ENCODE assay signal across 34 cellular contexts in the genomic region with DNA sequence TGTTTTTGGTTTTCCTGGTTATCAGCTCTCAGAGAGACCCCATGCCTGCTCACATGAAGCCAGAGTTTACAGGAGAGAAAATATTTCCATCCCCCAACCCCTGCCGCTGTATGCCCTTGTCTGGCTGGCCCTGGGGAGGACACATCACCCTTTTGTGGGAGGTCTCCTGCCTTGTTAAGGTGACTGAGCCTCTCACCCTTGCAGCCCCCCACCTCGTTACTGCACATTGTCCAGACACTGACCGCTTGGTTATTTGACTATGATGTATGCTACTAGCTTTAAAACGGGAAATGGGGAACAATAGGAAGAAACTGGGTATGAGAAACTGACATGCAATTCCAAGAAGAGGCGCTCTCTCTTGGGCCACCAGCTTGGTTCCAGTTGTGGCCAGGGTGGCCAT. TPM values are rescaled to one million over a fixed set of nuclear protein-coding genes. Genes with fewer than 3 reads are reported as not detected.
"Had no signal": no experiment of that assay in that cellular context is flagged by ENCODE, and none has a peak within 500 bp of the region (broad histone marks: within the 10 kb centered on the region; RNA-seq: fewer than 3 reads in every experiment).

No MANE protein-coding gene starts in this region.

- H3K36me3 ChIP-seq: colonic mucosa, esophagus squamous epithelium, gastrocnemius medialis, heart right ventricle, left lung, lower lobe of right lung had no signal

- H3K9me3 ChIP-seq: colonic mucosa, esophagus squamous epithelium, gastrocnemius medialis, heart right ventricle, left lung, lower lobe of right lung, mucosa of descending colon had no signal

- H3K4me3 Mint-ChIP-seq: dendritic cell treated with granulocyte-macrophage colony-stimulating factor and Interleukin-4, amounts not matched to agents 40 ng/mL and 50 ng/mL, for 4 days; effector memory CD8-positive, alpha-beta T cell; endodermal cell; mesothelial cell of epicardium; naive B cell had no signal

- H3K27ac Mint-ChIP-seq: dendritic cell treated with granulocyte-macrophage colony-stimulating factor and Interleukin-4, amounts not matched to agents 40 ng/mL and 50 ng/mL, for 4 days; effector memory CD8-positive, alpha-beta T cell; endodermal cell; mesothelial cell of epicardium had no signal

- H3K4me3 ChIP-seq: colonic mucosa, esophagus squamous epithelium, gastrocnemius medialis, heart right ventricle, left lung, lower lobe of right lung, mucosa of descending colon had no signal

- H3K27me3 ChIP-seq: colonic mucosa, gastrocnemius medialis had no signal

- H3K36me3 Mint-ChIP-seq: mesothelial cell of epicardium had no signal

- H3K4me1 Mint-ChIP-seq: endodermal cell, mesothelial cell of epicardium, naive B cell had no signal

- FAIRE-seq: endometrium, islet of Langerhans, kidney had no signal

- DNase-seq: colonic mucosa; cortex of kidney; effector CD8-positive, alpha-beta T cell; effector memory CD8-positive, alpha-beta T cell; endodermal cell; esophagus squamous epithelium; foreskin fibroblast; foreskin melanocyte; gastrocnemius medialis; glutamatergic neuron; head of caudate nucleus; heart right ventricle; hippocampal formation; kidney; kidney glomerular epithelial cell; left cardiac atrium; left lung; left ventricle myocardium superior; lower lobe of right lung; mesenchymal stem cell; mucosa of descending colon; naive B cell had no signal

- H3K9me3 Mint-ChIP-seq: dendritic cell treated with granulocyte-macrophage colony-stimulating factor and Interleukin-4, amounts not matched to agents 40 ng/mL and 50 ng/mL, for 4 days; effector memory CD8-positive, alpha-beta T cell; endodermal cell; mesothelial cell of epicardium had no signal

- H3K27ac ChIP-seq: colonic mucosa, epithelial cell of prostate, esophagus squamous epithelium, gastrocnemius medialis, heart right ventricle, left lung, lower lobe of right lung had no signal

- H3K4me1 ChIP-seq: colonic mucosa, esophagus squamous epithelium, gastrocnemius medialis, heart right ventricle, left lung, lower lobe of right lung had no signal

RNA-seq across cellular contexts. Expression of a gene that starts 51.1 kb away (rescaled TPM):
- total RNA-seq: chondrocyte, colonic mucosa, dermis microvascular lymphatic vessel endothelial cell, endodermal cell, esophagus squamous epithelium, gastrocnemius medialis, glomerular endothelial cell, heart right ventricle, kidney, left cardiac atrium, left lung, left ventricle myocardium superior, lower leg skin, lower lobe of right lung, lung microvascular endothelial cell, mesenteric fat pad, mesothelial cell of epicardium, mucosa of descending colon, myocyte had no signal

RNA-seq across cellular contexts. Expression of a gene that starts 51.4 kb away (rescaled TPM):
- total RNA-seq: chondrocyte, colonic mucosa, endodermal cell, left ventricle myocardium superior, lower leg skin, mesothelial cell of epicardium, myocyte had no signal
